In the genomic region with DNA sequence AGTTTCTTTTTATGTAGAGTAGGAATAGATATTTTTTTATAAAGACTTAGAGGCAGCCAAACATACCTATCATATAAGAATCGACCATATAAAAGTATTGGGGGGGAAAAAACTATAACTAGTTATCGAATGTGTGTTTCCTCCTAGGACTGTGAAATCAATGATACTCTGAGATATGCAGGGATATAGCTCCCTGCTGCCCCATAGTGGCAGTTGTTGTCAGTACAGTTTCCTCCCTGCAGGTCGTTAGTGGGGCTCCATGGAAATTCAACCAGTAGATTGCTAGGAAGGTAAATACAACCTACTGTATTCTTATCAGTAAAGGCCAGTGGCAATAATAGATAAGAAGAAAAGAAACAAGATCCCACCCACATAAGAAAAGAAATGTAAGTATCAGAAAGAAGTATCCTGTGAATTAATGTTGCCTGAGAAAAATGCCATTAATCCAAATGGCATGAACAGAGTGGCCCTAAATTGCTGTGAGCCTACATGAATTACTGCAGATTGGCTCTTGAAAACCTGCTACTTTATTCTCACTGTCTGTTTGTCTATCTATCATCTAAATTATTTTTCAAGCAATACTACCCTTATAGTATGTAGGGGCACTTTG, we compare ENCODE assay signal across 8 cellular contexts.
DNase-seq lines count a peak whose midpoint lies in the region; ATAC-seq and TF ChIP-seq lines count a peak whose summit lies in the region.

No MANE protein-coding gene starts in this region.

- peak; percentile 68 for TF ChIP-seq CTCF in Panc1 (IDR thresholded peaks at IDR 0.05)
- peak; percentile 90 for TF ChIP-seq CTCF in brain microvascular endothelial cell (IDR thresholded peaks at IDR 0.05; ENCODE audit: low read depth, low read length, missing control alignments)

- no peak overlapping the region for H3K4me2 ChIP-seq in mesenchymal stem cell (ENCODE audit: low read length, poor library complexity, severe bottlenecking)

- no peak overlapping the region for H4K8ac ChIP-seq in mesenchymal stem cell (ENCODE audit: low read length)

- no peak overlapping the region for H3K18ac ChIP-seq in mesenchymal stem cell (ENCODE audit: low read depth in 1 of 2, low read length in 2 of 2)

- no peak overlapping the region for H2BK12ac ChIP-seq in mesenchymal stem cell (ENCODE audit: low read length in 2 of 2)

- H2AK5ac ChIP-seq in mesenchymal stem cell (ENCODE audit: low read length, severe bottlenecking): no peak overlapping the region

- H3K79me1 ChIP-seq in mesenchymal stem cell (replicated peaks; ENCODE audit: low read length, poor library complexity, severe bottlenecking): no peaks in the 10 kb centered on the region

- DNase-seq in G401 (ENCODE audit: low spot score) (peak; percentile 5), Panc1 (ENCODE audit: low read depth, low spot score) (peak; percentile 15), brain microvascular endothelial cell (peak; percentile 63), mesenchymal stem cell (peak; percentile 55), NCI-H2227 treated with DMSO at 0.1 percent for 48 hours (lab: John Stamatoyannopoulos, UW) (no peak), GOT3 (lab: John Stamatoyannopoulos, UW) (no peak)

- no peaks in the 10 kb centered on the region for H3K9me3 ChIP-seq in Panc1 (ENCODE audit: control insufficient read depth, insufficient read depth, low read depth, low read length)
- H3K9me3 ChIP-seq in mesenchymal stem cell (ENCODE audit: control insufficient read depth, low read length): peaks cover 4% of the 10 kb centered on the region

- CTCF ChIA-PET in Panc1 (lab: Charles Lee): no interaction called here

- no peak overlapping the region for H3K4me3 ChIP-seq in Panc1 (ENCODE audit: low read depth in 2 of 2, low read length in 2 of 2)
- H3K4me3 ChIP-seq in brain microvascular endothelial cell (ENCODE audit: low read depth, low read length): no peak overlapping the region
- H3K4me3 ChIP-seq in mesenchymal stem cell (ENCODE audit: insufficient read depth in 1 of 2, low read depth in 1 of 2, low read length in 2 of 2): no peak overlapping the region

- no peak overlapping the region for H2BK5ac ChIP-seq in mesenchymal stem cell (ENCODE audit: low read depth, low read length, poor library complexity, severe bottlenecking)

- no peak overlapping the region for H2BK120ac ChIP-seq in mesenchymal stem cell (ENCODE audit: low read depth, low read length)

- H2BK15ac ChIP-seq in mesenchymal stem cell (ENCODE audit: low read depth, poor library complexity, severe bottlenecking): no peak overlapping the region

- no peak overlapping the region for H2AFZ ChIP-seq in mesenchymal stem cell (ENCODE audit: low read depth, low read length)

- H3K4me1 ChIP-seq in Panc1 (ENCODE audit: control insufficient read depth, insufficient read depth, low read length) (no peaks in the 10 kb centered on the region), mesenchymal stem cell (ENCODE audit: control insufficient read depth, insufficient read depth, low read depth, low read length) (no peaks in the 10 kb centered on the region)

- no peak overlapping the region for H4K91ac ChIP-seq in mesenchymal stem cell (ENCODE audit: low read length)

- 62% methylated on average over 2 of the region's 3 CpGs for WGBS in mesenchymal stem cell

- peak; percentile 89 for ATAC-seq in GM19438 (IDR thresholded peaks at IDR 0.05; ENCODE audit: low read depth, unreplicated experiment)
- peak; percentile 80 for ATAC-seq in HG03342 (IDR thresholded peaks at IDR 0.05; ENCODE audit: unreplicated experiment)
- no peak for ATAC-seq in Panc1

- no peak overlapping the region for H3K23ac ChIP-seq in mesenchymal stem cell (ENCODE audit: low read length in 2 of 2)

- POLR2A ChIA-PET in Panc1 (lab: Charles Lee): no interaction called here

- intact Hi-C loops in Panc1 (cut with micrococcal nuclease; ENCODE audit: unreplicated experiment): loop anchor here (2.0 kb wide), 1 partner anchor 460 kb away; no protein-coding TSS in a partner anchor

- H3K27ac ChIP-seq in Panc1 (ENCODE audit: low read length): no peak overlapping the region
- H3K27ac ChIP-seq in brain microvascular endothelial cell: no peak overlapping the region
- H3K27ac ChIP-seq in mesenchymal stem cell (ENCODE audit: low read length, poor library complexity, severe bottlenecking): no peak overlapping the region

- H3K4ac ChIP-seq in mesenchymal stem cell (ENCODE audit: low read depth in 1 of 2, low read length in 2 of 2): no peak overlapping the region

- H3K27me3 ChIP-seq in Panc1 (ENCODE audit: control insufficient read depth, insufficient read depth, low read length) (no peaks in the 10 kb centered on the region), brain microvascular endothelial cell (replicated peaks) (no peaks in the 10 kb centered on the region), mesenchymal stem cell (ENCODE audit: control insufficient read depth in 1 of 2, insufficient read depth in 1 of 2, low read length in 2 of 2) (no peaks in the 10 kb centered on the region)

- no peak overlapping the region for H3K14ac ChIP-seq in mesenchymal stem cell (ENCODE audit: low read length in 2 of 2)

- in situ Hi-C loops in G401 (cut with HindIII; ENCODE audit: low sequenced_read_pairs) (no loop called here), Panc1 (cut with HindIII; ENCODE audit: low pct_unique_long_range_greater_than_20kb, low sequenced_read_pairs) (no loop called here), brain microvascular endothelial cell (cut with HindIII; ENCODE audit: low pct_ligation_motif_present, low sequenced_read_pairs) (loop anchor here (25.0 kb wide), 1 partner anchor 162 kb away; no protein-coding TSS in a partner anchor)

- no TSS peak for BruUV-seq in Panc1 (replicated peaks; lab: Mats Ljungman, UMichigan)

- H3K36me3 ChIP-seq in Panc1 (ENCODE audit: control insufficient read depth, insufficient read depth, low read length) (no peaks in the 10 kb centered on the region; the same call in 1 of the 2 replicates), brain microvascular endothelial cell (replicated peaks) (no peaks in the 10 kb centered on the region), mesenchymal stem cell (ENCODE audit: control insufficient read depth in 1 of 2, insufficient read depth in 2 of 2, low read depth in 1 of 2, low read length in 2 of 2) (no peaks in the 10 kb centered on the region)

- no peak overlapping the region for H3K9ac ChIP-seq in mesenchymal stem cell (ENCODE audit: low read length)

Comparison
In these comparisons a context has a peak if more than half of its experiments do, and no peak if none do; other contexts are left out.
1. DNase-seq: peak in G401 (single experiment), Panc1 (single experiment), brain microvascular endothelial cell (single experiment) and mesenchymal stem cell (single experiment); none in NCI-H2227 treated with DMSO at 0.1 percent for 48 hours (single experiment) and GOT3 (single experiment).